In genomic region chr11:17979770-17980371, GRCh38 we compare ENCODE assay signal across 8 cellular contexts. TPM values are rescaled to one million over a fixed set of nuclear protein-coding genes. Genes with fewer than 3 reads are reported as not detected.
A peak's percentile ranks its signal among the peaks of the same experiment; 100 is the strongest.
DNase-seq lines count a peak whose midpoint lies in the region; ATAC-seq and TF ChIP-seq lines count a peak whose summit lies in the region.

No MANE protein-coding gene starts in this region.

- intact Hi-C loops in left colon (cut with DNase I, micrococcal nuclease), result loop anchor here (2.0 to 10.0 kb wide), 4 partner anchors 245 to 385 kb away; partner anchors contain the start of gene KCNC1 (in 1 of the 2)

- ATAC-seq in left colon, result peak; percentile 59
- ATAC-seq in GM21723 (IDR thresholded peaks at IDR 0.05; ENCODE audit: unreplicated experiment), result no peak

- in situ Hi-C loops in brain microvascular endothelial cell (cut with HindIII; ENCODE audit: low pct_ligation_motif_present, low sequenced_read_pairs), result loop anchor here (25.0 kb wide), 1 partner anchor 243 kb away; the partner anchor contains the start of gene KCNC1

- H3K9ac ChIP-seq in SK-N-SH, result no peak overlapping the region

- H3K36me3 ChIP-seq in SK-N-SH (replicated peaks in 1 of 2; ENCODE audit: control insufficient read depth in 1 of 2, insufficient read depth in 2 of 2, low read length in 1 of 2) (peaks cover 4 to 5% of the 10 kb centered on the region in 2 experiments), brain microvascular endothelial cell (replicated peaks) (no peaks in the 10 kb centered on the region)

- no peaks in the 10 kb centered on the region for H3K27me3 ChIP-seq in SK-N-SH (ENCODE audit: insufficient read depth)
- no peaks in the 10 kb centered on the region for H3K27me3 ChIP-seq in brain microvascular endothelial cell (replicated peaks)

- TF ChIP-seq RAD21 in SK-N-SH (IDR thresholded peaks at IDR 0.05; ENCODE audit: low read length), result peak; percentile 80

- POLR2A ChIA-PET in SK-N-SH (lab: Yijun Ruan, JAX), result no interaction called here

- H3K4me1 ChIP-seq in SK-N-SH (ENCODE audit: control insufficient read depth in 1 of 2, insufficient read depth in 2 of 2, low read depth in 1 of 2, low read length in 1 of 2), result peaks cover 0 to 5% of the 10 kb centered on the region in 2 experiments; a peak in 1 of 4 replicates

- H3F3A ChIP-seq in SK-N-SH (replicated peaks; ENCODE audit: insufficient read depth), result no peaks in the 10 kb centered on the region

- peaks cover 3% of the 10 kb centered on the region; the same call in 1 of the 2 replicates for H4K20me1 ChIP-seq in SK-N-SH (ENCODE audit: insufficient read depth)

- TF ChIP-seq CTCF in SK-N-SH (IDR thresholded peaks at IDR 0.05) (peak; percentile 94), brain microvascular endothelial cell (IDR thresholded peaks at IDR 0.05; ENCODE audit: low read depth, low read length, missing control alignments) (peak; percentile 93)

- WGBS in SK-N-SH (ENCODE audit: low lambda C conversion rate), result 15% methylated on average over 7 of the region's 7 CpGs

- CTCF ChIA-PET in SK-N-SH (lab: Yijun Ruan, JAX), result interaction anchor here (0.7 to 30.6 kb wide), 23 partner anchors 9 to 383 kb away, joined by 3 to 730 read pairs (median 5); partner anchors contain the start of genes KCNC1, MYOD1 and SAAL1

- no peak overlapping the region for H2AFZ ChIP-seq in SK-N-SH (ENCODE audit: low read depth)

- no peaks in the 10 kb centered on the region for H3K9me2 ChIP-seq in SK-N-SH

- no peak for TF ChIP-seq EP300 in SK-N-SH (IDR thresholded peaks at IDR 0.05; ENCODE audit: borderline replicate concordance in 1 of 2, low read depth in 1 of 2, low read length in 1 of 2)

- H3K79me2 ChIP-seq in SK-N-SH (ENCODE audit: insufficient read depth), result no peaks in the 10 kb centered on the region

- H3K4me2 ChIP-seq in SK-N-SH, result no peak overlapping the region

- H3K9me3 ChIP-seq in SK-N-SH, result no peaks in the 10 kb centered on the region

- H3K4me3 ChIP-seq in SK-N-SH (ENCODE audit: low read depth in 2 of 2, low read length in 1 of 2) (no peak overlapping the region), brain microvascular endothelial cell (ENCODE audit: low read depth, low read length) (no peak overlapping the region)

- H3K27ac ChIP-seq in SK-N-SH (ENCODE audit: low read depth in 2 of 2, low read length in 1 of 2) (no peak overlapping the region), brain microvascular endothelial cell (no peak overlapping the region)

- DNase-seq in NCI-H1436 (lab: John Stamatoyannopoulos, UW), result peak; percentile 37
- no peak for DNase-seq in NCI-H1436 treated with DMSO at 0.1 percent for 48 hours (lab: John Stamatoyannopoulos, UW)
- DNase-seq in KG1 (lab: John Stamatoyannopoulos, UW), result peak; percentile 1
- peak; percentile 59 for DNase-seq in SK-N-SH
- no peak for DNase-seq in brain microvascular endothelial cell
- DNase-seq in left colon, result peak in 1 of 2 donors; percentile 6
- DNase-seq in superior temporal gyrus (ENCODE audit: extremely low spot score), result peak; percentile 74

TF ChIP-seq in SK-N-SH, 30 proteins besides CTCF, POLR2A, EP300 and RAD21:
- TF ChIP-seq ELF1 (IDR thresholded peaks at IDR 0.05) (no peak), NRF1 (IDR thresholded peaks at IDR 0.05; ENCODE audit: low read depth, low read length) (peak; percentile 8; the same call in 1 of the 2 replicates), YY1 (IDR thresholded peaks at IDR 0.05; ENCODE audit: low read depth) (no peak), RCOR1 (IDR thresholded peaks at IDR 0.05; ENCODE audit: low read length) (no peak), FOSL2 (IDR thresholded peaks at IDR 0.05; ENCODE audit: borderline replicate concordance, low read depth) (no peak), MAX (IDR thresholded peaks at IDR 0.05; ENCODE audit: low read depth) (no peak), PBX3 (IDR thresholded peaks at IDR 0.05) (peak; percentile 74), MEF2A (IDR thresholded peaks at IDR 0.05; ENCODE audit: borderline replicate concordance, low read depth) (no peak), SMC3 (IDR thresholded peaks at IDR 0.05; ENCODE audit: low read depth, low read length) (peak; percentile 54), POLR2AphosphoS5 (IDR thresholded peaks at IDR 0.05; ENCODE audit: low read depth, low read length) (no peak)
TF ChIP-seq in SK-N-SH: peak in this region for 3.

RNA-seq across cellular contexts. Expression of gene SERGEF, which starts 33.0 kb away (rescaled TPM):
- polyA plus RNA-seq in SK-N-SH (2012; rRNA removed), result 20.6 and 23.1 TPM in 2 replicates
- polyA plus RNA-seq in SK-N-SH (2012; cell fraction: cytosol; rRNA removed), result 20.3 and 21.8 TPM in 2 replicates
- polyA plus RNA-seq in SK-N-SH (2012; cell fraction: nucleus; rRNA removed), result 19.8 and 23.7 TPM in 2 replicates
- total RNA-seq in left colon, result 10 to 100 TPM; 28.6 to 30.6 TPM

Comparison
In these comparisons a context has a peak if more than half of its experiments do, and no peak if none do; other contexts are left out.
1. DNase-seq: peak in NCI-H1436 (single experiment), KG1 (single experiment), SK-N-SH (single experiment) and superior temporal gyrus (single experiment); none in NCI-H1436 treated with DMSO at 0.1 percent for 48 hours (single experiment) and brain microvascular endothelial cell (single experiment).